ENCODE assay signal across 8 cellular contexts in genomic region chr5:54309751-54310432, GRCh38. TPM values are rescaled to one million over a fixed set of nuclear protein-coding genes. Genes with fewer than 3 reads are reported as not detected.
DNase-seq lines count a peak whose midpoint lies in the region; ATAC-seq and TF ChIP-seq lines count a peak whose summit lies in the region.

No MANE protein-coding gene starts in this region.

- POLR2A ChIA-PET in RWPE1 (lab: Yijun Ruan, JAX; ENCODE audit: low non-redundant PET), result interaction anchor here (0.6 to 1.0 kb wide), 5 partner anchors 11 to 1112 kb away, joined by 3 to 9 read pairs (median 5); no protein-coding TSS in a partner anchor

- CTCF ChIA-PET in RWPE1 (lab: Yijun Ruan, JAX), result interaction anchor here (0.5 to 2.8 kb wide), 11 partner anchors 16 to 1016 kb away, joined by 3 to 16 read pairs (median 4); no protein-coding TSS in a partner anchor

- no peaks in the 10 kb centered on the region for H3K27me3 ChIP-seq in right cardiac atrium (ENCODE audit: control insufficient read depth, insufficient read depth)
- H3K27me3 ChIP-seq in prostate gland (replicated peaks; ENCODE audit: insufficient read depth), result no peaks in the 10 kb centered on the region

- WGBS in right cardiac atrium, result under 1% methylated on average over 38 of the region's 38 CpGs
- WGBS in prostate gland, result under 1% methylated on average over 38 of the region's 38 CpGs

- H3K27ac ChIP-seq in RWPE1, result peak overlapping the region; percentile 88
- H3K27ac ChIP-seq in right cardiac atrium (ENCODE audit: low read length), result peak overlapping the region; percentile 38
- H3K27ac ChIP-seq in prostate gland, result peak overlapping the region; percentile 79 to 83

- H3K9me3 ChIP-seq in right cardiac atrium (ENCODE audit: control insufficient read depth, low read length) (no peaks in the 10 kb centered on the region), prostate gland (no peaks in the 10 kb centered on the region)

- H3K4me3 ChIP-seq in right cardiac atrium (ENCODE audit: low read length) (peak overlapping the region; percentile 81), prostate gland (peak overlapping the region; percentile 65 to 81)

- DNase-seq in AG20443 (ENCODE audit: low spot score), result peak; percentile 56
- peak; percentile 76 for DNase-seq in RWPE1 (ENCODE audit: low spot score)
- DNase-seq in amniotic stem cell (lab: John Stamatoyannopoulos, UW), result peak; percentile 8
- peak; percentile 46 to 68 (median 64) for DNase-seq in right cardiac atrium
- DNase-seq in prostate gland (ENCODE audit: low spot score), result peak; percentile 43
- no peak for DNase-seq in NCI-H524 treated with DMSO at 0.1 percent for 48 hours (lab: John Stamatoyannopoulos, UW)

- H3K36me3 ChIP-seq in prostate gland, result no peaks in the 10 kb centered on the region

- ATAC-seq in GM19023 (IDR thresholded peaks at IDR 0.05; ENCODE audit: unreplicated experiment) (peak; percentile 29), HG03108 (IDR thresholded peaks at IDR 0.05; ENCODE audit: unreplicated experiment) (peak; percentile 17), right cardiac atrium (peak; percentile 44 to 62)

- no peak for TF ChIP-seq CTCF in RWPE1 (conservative IDR thresholded peaks at IDR 0.05; ENCODE audit: low read depth)
- no peak for TF ChIP-seq CTCF in prostate gland (IDR thresholded peaks at IDR 0.05)

- H3K4me1 ChIP-seq in right cardiac atrium (ENCODE audit: control insufficient read depth, insufficient read depth, low read length), result no peaks in the 10 kb centered on the region
- H3K4me1 ChIP-seq in prostate gland (replicated peaks), result no peaks in the 10 kb centered on the region

- intact Hi-C loops in right cardiac atrium (cut with DNase I) (loop anchor here in 3 of 4 donors (5.0 to 10.0 kb wide), 6 partner anchors 53 to 185 kb away; no protein-coding TSS in a partner anchor), prostate gland (cut with DNase I) (loop anchor here (5.0 kb wide), 1 partner anchor 107 kb away; no protein-coding TSS in a partner anchor)

- no peak for TF ChIP-seq POLR2A in prostate gland (IDR thresholded peaks at IDR 0.05)

RNA-seq across cellular contexts. Expression of gene ARL15, which starts 0.5 kb away (rescaled TPM):
- total RNA-seq in right cardiac atrium (10 to 100 TPM; 24.0 to 30.3 (median 25.1) TPM), prostate gland (10 to 100 TPM; 16.1 to 38.4 TPM)
- 14.2 TPM for polyA plus RNA-seq in right cardiac atrium

Comparison
In these comparisons a context has a peak if more than half of its experiments do, and no peak if none do; other contexts are left out.
1. H3K27ac ChIP-seq: peak in every context shown above with its lines; median percentile 88 in RWPE1; 81 in prostate gland; 38 in right cardiac atrium.